ENCODE assay signal across 35 cellular contexts in the genomic region with DNA sequence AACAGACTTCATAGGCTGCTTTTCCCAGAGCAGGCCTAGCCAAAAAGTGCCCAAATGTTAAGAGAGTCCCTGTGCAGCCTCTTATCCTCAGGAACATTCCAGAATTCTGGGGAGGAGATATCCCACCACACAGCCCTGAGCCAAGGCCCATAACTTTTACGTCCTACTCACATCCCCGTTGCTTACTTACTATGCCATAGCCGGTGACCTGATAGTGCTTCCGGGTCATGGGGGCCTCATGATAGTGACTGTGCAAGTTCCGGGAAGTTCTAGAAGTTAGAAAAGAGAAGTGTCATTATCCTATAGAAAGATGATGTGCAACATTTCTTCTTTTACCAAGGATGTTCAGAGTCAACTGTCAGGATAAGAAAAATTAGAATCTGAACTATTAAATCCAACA. TPM values are rescaled to one million over a fixed set of nuclear protein-coding genes. Genes with fewer than 3 reads are reported as not detected.
"Had no signal": no experiment of that assay in that cellular context is flagged by ENCODE, and none has a peak within 500 bp of the region (broad histone marks: within the 10 kb centered on the region; RNA-seq: fewer than 3 reads in every experiment).

No MANE protein-coding gene starts in this region.

- DNase-seq: activated B cell treated with CpG ODN at 0.5 μM for 24 hours; activated CD4-positive, alpha-beta memory T cell treated with anti-CD3 and anti-CD28 coated beads for 36 hours; activated CD4-positive, alpha-beta T cell treated with anti-CD3 and anti-CD28 coated beads for 4 hours; activated CD4-positive, alpha-beta T cell treated with anti-CD3 and anti-CD28 coated beads, Interleukin-2, amount 10 ng/mL, durations not matched to agents 24 days and 14 days; activated CD4-positive, alpha-beta T cell treated with anti-CD3 and anti-CD28 coated beads, Interleukin-2, amount 50 U/mL, for 1 hour; activated CD4-positive, alpha-beta T cell treated with anti-CD3 and anti-CD28 coated beads, Interleukin-2, amount 50 U/mL, for 4 hours; activated CD4-positive, CD25-positive, alpha-beta regulatory T cell treated with anti-CD3 and anti-CD28 coated beads, Interleukin-2, amount 50 U/mL, for 72 hours; activated CD8-positive, alpha-beta memory T cell treated with anti-CD3 and anti-CD28 coated beads, Interleukin-2, amount 50 U/mL, for 4 hours; activated CD8-positive, alpha-beta T cell treated with anti-CD3 and anti-CD28 coated beads for 36 hours; activated effector memory CD4-positive, alpha-beta T cell treated with anti-CD3 and anti-CD28 coated beads, Interleukin-2, amount 50 U/mL, for 16 hours; activated gamma-delta T cell treated with Interleukin-2 at 50 U/mL for 16 hours; activated naive CD4-positive, alpha-beta T cell; activated naive CD4-positive, alpha-beta T cell treated with anti-CD3 and anti-CD28 coated beads for 36 hours; activated naive CD4-positive, alpha-beta T cell treated with anti-CD3 and anti-CD28 coated beads, Interleukin-2, amount 50 U/mL, for 16 hours; activated naive CD8-positive, alpha-beta T cell treated with anti-CD3 and anti-CD28 coated beads for 36 hours; activated T-cell treated with anti-CD3 and anti-CD28 coated beads for 4 hours; activated T-cell treated with anti-CD3 and anti-CD28 coated beads, Interleukin-2, amount 50 U/mL, for 1 hour; activated T-cell treated with anti-CD3 and anti-CD28 coated beads, Interleukin-2, amount 50 U/mL, for 4 hours; activated T-cell treated with anti-CD3 and anti-CD28 coated beads, Interleukin-2, amount 50 U/mL, for 72 hours; adrenal gland; amniotic stem cell; aorta; body of pancreas; brain microvascular endothelial cell; central memory CD4-positive, alpha-beta T cell; T-helper 1 cell; T-helper 2 cell; T-helper 9 cell had no signal

- ATAC-seq: activated CD8-positive, alpha-beta T cell treated with anti-CD3 and anti-CD28 coated beads for 36 hours; activated naive CD4-positive, alpha-beta T cell treated with anti-CD3 and anti-CD28 coated beads, Interleukin-2, amount 50 U/mL, for 72 hours; activated T-cell treated with anti-CD3 and anti-CD28 coated beads, Interleukin-2, amount 50 U/mL, for 4 hours; activated T-cell treated with anti-CD3 and anti-CD28 coated beads, Interleukin-2, amount 50 U/mL, for 72 hours; activated T-helper 17 cell treated with anti-CD3 and anti-CD28 coated beads, Interleukin-2, amount 50 U/mL, for 72 hours; body of pancreas had no signal

RNA-seq across cellular contexts. Expression of a gene that starts 15.5 kb away (rescaled TPM):
- total RNA-seq: activated B cell treated with CpG ODN at 0.5 μM for 24 hours; activated CD4-positive, alpha-beta memory T cell treated with anti-CD3 and anti-CD28 coated beads for 36 hours; activated CD4-positive, alpha-beta T cell treated with anti-CD3 and anti-CD28 coated beads, Interleukin-2, amount 10 ng/mL, durations not matched to agents 24 days and 14 days; activated CD8-positive, alpha-beta memory T cell treated with anti-CD3 and anti-CD28 coated beads for 36 hours; activated CD8-positive, alpha-beta T cell treated with anti-CD3 and anti-CD28 coated beads for 36 hours; activated naive CD4-positive, alpha-beta T cell treated with anti-CD3 and anti-CD28 coated beads for 36 hours; activated naive CD4-positive, alpha-beta T cell treated with anti-CD3 and anti-CD28 coated beads, Interleukin-2, amount 50 U/mL, for 72 hours; activated naive CD8-positive, alpha-beta T cell treated with anti-CD3 and anti-CD28 coated beads for 36 hours; activated T-cell treated with anti-CD3 and anti-CD28 coated beads, Interleukin-2, amount 50 U/mL, for 4 hours; activated T-cell treated with anti-CD3 and anti-CD28 coated beads, Interleukin-2, amount 50 U/mL, for 72 hours; activated T-helper 1 cell treated with anti-CD3 and anti-CD28 coated beads, Interleukin-12 subunit alpha, Interleukin-12 subunit beta, Interleukin-2, Interleukin-4 antibody, amounts not matched to agents 30 ng/mL and 10 ng/mL and 1 ng/mL, durations not matched to agents 14 hours and 24 hours and 36 hours; activated T-helper 17 cell treated with anti-CD3 and anti-CD28 coated beads, Interleukin-2, amount 50 U/mL, for 72 hours; aorta; astrocyte; breast epithelium; cardiac septum had no signal
